Comparison of ENCODE assay signal across 9 cellular contexts in genomic region chr20:41178904-41179432, GRCh38. TPM values are rescaled to one million over a fixed set of nuclear protein-coding genes. Genes with fewer than 3 reads are reported as not detected.
DNase-seq lines count a peak whose midpoint lies in the region; ATAC-seq, FAIRE-seq and TF ChIP-seq lines count a peak whose summit lies in the region.
"Had no signal": no experiment of that assay in that cellular context is flagged by ENCODE, and none has a peak within 500 bp of the region (broad histone marks: within the 10 kb centered on the region; RNA-seq: fewer than 3 reads in every experiment).

No MANE protein-coding gene starts in this region.

- H3K27me3 Mint-ChIP-seq in activated CD4-positive, alpha-beta T cell treated with anti-CD3 and anti-CD28 coated beads, Interleukin-2, amount 10 ng/mL, durations not matched to agents 24 days and 14 days, result no peaks in the 10 kb centered on the region
- no peaks in the 10 kb centered on the region for H3K27me3 Mint-ChIP-seq in astrocyte (ENCODE audit: low read depth, unreplicated experiment)

- intact Hi-C loops in activated CD4-positive, alpha-beta T cell treated with anti-CD3 and anti-CD28 coated beads, Interleukin-2, amount 10 ng/mL, durations not matched to agents 24 days and 14 days (cut with micrococcal nuclease), result no loop called here

- ATAC-seq in lung (ENCODE audit: insufficient read depth, low FRiP score), result no peak

- H3K4me2 ChIP-seq in astrocyte (ENCODE audit: low read length), result no peak overlapping the region

- no peak overlapping the region for H2AFZ ChIP-seq in astrocyte (ENCODE audit: low read depth, low read length)

- TF ChIP-seq EP300 in tibial nerve (IDR thresholded peaks at IDR 0.05), result peak in 1 of 2 donors; percentile 69

- peak overlapping the region; percentile 51 for H3K27ac Mint-ChIP-seq in activated CD4-positive, alpha-beta T cell treated with anti-CD3 and anti-CD28 coated beads, Interleukin-2, amount 10 ng/mL, durations not matched to agents 24 days and 14 days
- H3K27ac Mint-ChIP-seq in astrocyte (ENCODE audit: unreplicated experiment), result peak overlapping the region; percentile 58
- H3K27ac Mint-ChIP-seq: T-helper 2 cell treated with Interferon-gamma antibody and Interleukin-4, amounts not matched to agents 5 μg/mL and 100 μg/mL, for 36 hours had no signal

- H3K79me2 ChIP-seq in astrocyte (ENCODE audit: insufficient read depth, low read length), result peaks cover 11% of the 10 kb centered on the region

- peaks cover 19% of the 10 kb centered on the region for H4K20me1 ChIP-seq in astrocyte (ENCODE audit: insufficient read depth, low read length)

- TF ChIP-seq POLR2A in tibial nerve (IDR thresholded peaks at IDR 0.05), result no peak

- peaks cover 10% of the 10 kb centered on the region for H3K4me1 Mint-ChIP-seq in activated CD4-positive, alpha-beta T cell treated with anti-CD3 and anti-CD28 coated beads, Interleukin-2, amount 10 ng/mL, durations not matched to agents 24 days and 14 days
- peaks cover 50% of the 10 kb centered on the region for H3K4me1 Mint-ChIP-seq in astrocyte (ENCODE audit: low read depth, unreplicated experiment)

- no peak overlapping the region for H3K4me3 Mint-ChIP-seq in activated CD4-positive, alpha-beta T cell treated with anti-CD3 and anti-CD28 coated beads, Interleukin-2, amount 10 ng/mL, durations not matched to agents 24 days and 14 days
- no peak overlapping the region for H3K4me3 Mint-ChIP-seq in astrocyte (ENCODE audit: unreplicated experiment)
- H3K4me3 Mint-ChIP-seq: T-helper 2 cell treated with Interferon-gamma antibody and Interleukin-4, amounts not matched to agents 5 μg/mL and 100 μg/mL, for 36 hours had no signal

- peak overlapping the region; percentile 21 for H3K9ac ChIP-seq in astrocyte (ENCODE audit: low read length)

- H3K36me3 ChIP-seq in astrocyte (ENCODE audit: insufficient read depth, low read length) (peaks cover 18% of the 10 kb centered on the region), lung (ENCODE audit: control insufficient read depth in 2 of 2, insufficient read depth in 2 of 2, low read length in 2 of 2) (peaks cover 0 to 31% of the 10 kb centered on the region in 2 donors), tibial nerve (peaks cover 0 to 40% (median 0%) of the 10 kb centered on the region in 3 donors)

- 67 to 73% methylated on average over 8 of the region's 8 CpGs for WGBS in lung, 2 donors
- 36 to 37% methylated on average over 8 of the region's 8 CpGs for WGBS in tibial nerve, 2 donors

- no peaks in the 10 kb centered on the region for H3K9me3 ChIP-seq in astrocyte (ENCODE audit: insufficient read depth, low read depth, low read length)
- H3K9me3 ChIP-seq in lung (ENCODE audit: control insufficient read depth in 2 of 2, insufficient read depth in 1 of 2, low read length in 1 of 2), result no peaks in the 10 kb centered on the region
- H3K9me3 ChIP-seq in tibial nerve, result no peaks in the 10 kb centered on the region

- TF ChIP-seq CTCF in astrocyte (IDR thresholded peaks at IDR 0.05; ENCODE audit: insufficient read depth, low read depth, low read length) (peak; percentile 2), lung (IDR thresholded peaks at IDR 0.05; ENCODE audit: control extremely low read depth, extremely low read depth) (no peak), tibial nerve (IDR thresholded peaks at IDR 0.05) (peak in 2 of 5 experiments; percentile 29 to 30)

- peaks cover 45% of the 10 kb centered on the region for H3K36me3 Mint-ChIP-seq in activated CD4-positive, alpha-beta T cell treated with anti-CD3 and anti-CD28 coated beads, Interleukin-2, amount 10 ng/mL, durations not matched to agents 24 days and 14 days (ENCODE audit: low read depth)
- peaks cover 32% of the 10 kb centered on the region for H3K36me3 Mint-ChIP-seq in astrocyte (ENCODE audit: low read depth, unreplicated experiment)

- H3K4me1 ChIP-seq in astrocyte (ENCODE audit: insufficient read depth, low read length) (peaks cover 31% of the 10 kb centered on the region), lung (ENCODE audit: control insufficient read depth in 2 of 2, insufficient read depth in 2 of 2, low read length in 2 of 2) (peaks cover 6 to 14% of the 10 kb centered on the region in 2 donors), tibial nerve (peaks cover 0 to 54% (median 29%) of the 10 kb centered on the region in 4 donors)

- H3K9me3 Mint-ChIP-seq in activated CD4-positive, alpha-beta T cell treated with anti-CD3 and anti-CD28 coated beads, Interleukin-2, amount 10 ng/mL, durations not matched to agents 24 days and 14 days, result no peaks in the 10 kb centered on the region
- H3K9me3 Mint-ChIP-seq in astrocyte (ENCODE audit: unreplicated experiment), result no peaks in the 10 kb centered on the region
- H3K9me3 Mint-ChIP-seq: T-helper 2 cell treated with Interferon-gamma antibody and Interleukin-4, amounts not matched to agents 5 μg/mL and 100 μg/mL, for 36 hours had no signal

- H3K27ac ChIP-seq in astrocyte (ENCODE audit: low read depth, low read length) (peak overlapping the region; percentile 72), lung (ENCODE audit: low read depth in 1 of 2, low read length in 1 of 2) (peak overlapping the region; percentile 17 to 27), tibial nerve (peak overlapping the region; percentile 12 to 84 (median 64))

- H3K27me3 ChIP-seq in astrocyte (ENCODE audit: insufficient read depth, low read length) (no peaks in the 10 kb centered on the region), lung (ENCODE audit: control insufficient read depth, insufficient read depth) (no peaks in the 10 kb centered on the region), tibial nerve (no peaks in the 10 kb centered on the region)

- H3K4me3 ChIP-seq in astrocyte (ENCODE audit: insufficient read depth, low read depth, low read length), result no peak overlapping the region
- H3K4me3 ChIP-seq in lung, result no peak overlapping the region
- no peak overlapping the region for H3K4me3 ChIP-seq in tibial nerve

- FAIRE-seq in astrocyte (lab: Jason Lieb, UNC), result no peak

- DNase-seq in activated CD4-positive, alpha-beta T cell treated with anti-CD3 and anti-CD28 coated beads, Interleukin-2, amount 10 ng/mL, durations not matched to agents 24 days and 14 days, result no peak
- no peak for DNase-seq in activated CD4-positive, alpha-beta T cell treated with anti-CD3 and anti-CD28 coated beads for 48 hours
- DNase-seq in astrocyte (ENCODE audit: low read depth), result no peak
- DNase-seq in lung (ENCODE audit: low spot score), result no peak
- peak; percentile 14 to 15 for DNase-seq in tibial nerve (ENCODE audit: low spot score in 2 of 2)
- no peak for DNase-seq in DMS53 (lab: John Stamatoyannopoulos, UW)
- no peak for DNase-seq in NCI-H2171 (lab: John Stamatoyannopoulos, UW)
- DNase-seq in cerebellar cortex (ENCODE audit: low spot score), result no peak

RNA-seq across cellular contexts. Expression of gene PLCG1, which starts 41.6 kb away (rescaled TPM):
- total RNA-seq in activated CD4-positive, alpha-beta T cell treated with anti-CD3 and anti-CD28 coated beads, Interleukin-2, amount 10 ng/mL, durations not matched to agents 24 days and 14 days, result 246 and 255 TPM in 2 replicates
- 99.6 and 129 TPM in 2 replicates for total RNA-seq in astrocyte
- total RNA-seq in lung, result 100 to 1,000 TPM in 1 of 2 donors, 10 to 100 TPM in 1; 89.7 to 154 TPM
- polyA plus RNA-seq in lung, result 10 to 100 TPM; 29.6 to 44.5 TPM
- 100 to 1,000 TPM; 127 to 165 (median 144) TPM for total RNA-seq in tibial nerve

Comparison
In these comparisons a context has a peak if more than half of its experiments do, and no peak if none do; other contexts are left out.
1. DNase-seq: peak in tibial nerve (2 of 2); none in activated CD4-positive, alpha-beta T cell treated with anti-CD3 and anti-CD28 coated beads, Interleukin-2, amount 10 ng/mL, durations not matched to agents 24 days and 14 days (single experiment), activated CD4-positive, alpha-beta T cell treated with anti-CD3 and anti-CD28 coated beads for 48 hours (single experiment), astrocyte (single experiment), lung (single experiment), DMS53 (single experiment), NCI-H2171 (single experiment) and cerebellar cortex (single experiment).
2. H3K27ac ChIP-seq: peak in every context shown above with its lines; median percentile 72 in astrocyte; 64 in tibial nerve; 22 in lung.